Comparison of ENCODE assay signal across 11 cellular contexts in the genomic region with DNA sequence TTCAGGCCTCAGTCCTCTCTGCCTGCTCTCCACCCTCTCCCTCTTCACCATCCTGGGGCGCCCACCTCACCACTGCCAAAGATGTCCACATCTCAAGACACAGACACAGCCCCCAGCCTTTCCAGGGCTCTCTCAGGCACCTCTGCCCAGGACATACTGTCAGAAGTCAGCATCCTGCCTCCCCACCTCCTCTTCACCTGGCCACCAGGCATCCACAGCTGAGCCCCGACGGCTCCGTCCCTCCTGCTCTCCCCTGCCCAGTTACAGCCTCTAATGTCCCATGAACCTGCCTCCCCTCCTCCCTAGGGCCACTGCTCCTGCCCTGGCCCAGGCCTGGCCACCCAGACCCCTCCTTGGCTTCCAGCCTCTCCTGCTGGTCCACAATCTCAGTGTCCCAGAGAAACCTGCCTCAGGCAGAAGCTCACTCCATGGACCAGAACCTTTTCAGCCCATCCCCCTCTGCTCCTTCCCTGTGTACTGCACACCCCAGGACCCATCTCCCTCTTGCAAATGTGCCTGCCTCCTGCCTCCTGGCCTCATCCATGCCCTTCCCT. TPM values are rescaled to one million over a fixed set of nuclear protein-coding genes. Genes with fewer than 3 reads are reported as not detected.
DNase-seq lines count a peak whose midpoint lies in the region; ATAC-seq, FAIRE-seq and TF ChIP-seq lines count a peak whose summit lies in the region.
"Had no signal": no experiment of that assay in that cellular context is flagged by ENCODE, and none has a peak within 500 bp of the region (broad histone marks: within the 10 kb centered on the region; RNA-seq: fewer than 3 reads in every experiment).

No MANE protein-coding gene starts in this region.

- no peaks in the 10 kb centered on the region for H3K9me3 Mint-ChIP-seq in nephron

- TF ChIP-seq POLR2A in A549 (IDR thresholded peaks at IDR 0.05; ENCODE audit: low read length) (no peak), GM12891 (IDR thresholded peaks at IDR 0.05; ENCODE audit: low read depth, low read length) (no peak)

- no peak for TF ChIP-seq CTCF in A549 (IDR thresholded peaks at IDR 0.05)
- TF ChIP-seq CTCF in ascending aorta (IDR thresholded peaks at IDR 0.05): no peak
- no peak for TF ChIP-seq CTCF in nephron (IDR thresholded peaks at IDR 0.05; ENCODE audit: unreplicated experiment in 3 of 3)

- H3F3A ChIP-seq in GM23248 (ENCODE audit: insufficient read depth): peaks cover 25% of the 10 kb centered on the region

- H3K9me3 ChIP-seq in A549: no peaks in the 10 kb centered on the region
- H3K9me3 ChIP-seq in GM23248 (ENCODE audit: low read depth): no peaks in the 10 kb centered on the region
- H3K9me3 ChIP-seq in ascending aorta: no peaks in the 10 kb centered on the region

- CTCF ChIA-PET in A549 (lab: Yijun Ruan, JAX): interaction anchor here (0.9 to 8.0 kb wide), 6 partner anchors 13 to 44 kb away, joined by 3 to 148 read pairs (median 6); a partner anchor contains a TSS

- H3K27me3 Mint-ChIP-seq in nephron (ENCODE audit: low read depth): peaks cover 16% of the 10 kb centered on the region

- no peaks in the 10 kb centered on the region for H4K20me1 ChIP-seq in GM23248 (ENCODE audit: insufficient read depth)

- DNase-seq in A549 (ENCODE audit: low read depth in 1 of 2, low spot score in 1 of 2) (no peak), GM23248 (no peak), ascending aorta (ENCODE audit: low spot score in 2 of 2) (no peak), GM12891 (ENCODE audit: insufficient read length, low spot score) (no peak), hippocampal formation (lab: John Stamatoyannopoulos, UW) (no peak), NCI-H146 treated with DMSO at 0.1 percent for 48 hours (lab: John Stamatoyannopoulos, UW; ENCODE audit: unreplicated experiment) (no peak)
- DNase-seq: NCI-H524; stimulated activated CD4-positive, alpha-beta T cell treated with anti-CD3 and anti-CD28 coated beads, Interleukin-12 subunit alpha, Interleukin-12 subunit beta, amount 100 ng/mL, for 4 hours had no signal

- intact Hi-C loops in ascending aorta (cut with DNase I): loop anchor here (1.0 to 5.0 kb wide), 2 partner anchors 12 to 107 kb away; a partner anchor contains a TSS

- H3K36me3 ChIP-seq in GM23248 (ENCODE audit: low read depth) (peaks cover 7% of the 10 kb centered on the region; the same call in 1 of the 2 replicates), ascending aorta (peaks cover 35 to 40% of the 10 kb centered on the region in 2 donors)

- H3K9me2 ChIP-seq in GM23248 (ENCODE audit: insufficient read depth): no peaks in the 10 kb centered on the region

- peak overlapping the region; percentile 48; the same call in 1 of the 2 replicates for H3K9ac ChIP-seq in GM23248

- H3K4me1 ChIP-seq in A549: peaks cover 68% of the 10 kb centered on the region
- peaks cover 34% of the 10 kb centered on the region for H3K4me1 ChIP-seq in GM23248 (ENCODE audit: insufficient read depth)
- H3K4me1 ChIP-seq in ascending aorta: peaks cover 17 to 47% of the 10 kb centered on the region in 2 donors

- H3K27ac ChIP-seq in A549 (peak overlapping the region; percentile 94 to 99; a peak in 5 of 6 replicates), GM23248 (no peak overlapping the region; the same call in 1 of the 2 replicates), ascending aorta (peak overlapping the region; percentile 97 to 99)
- H3K27ac ChIP-seq: epithelial cell of prostate had no signal

- WGBS in A549 (ENCODE audit: missing lambda C conversion rate): 88% methylated on average over 4 of the region's 4 CpGs
- 79 to 82% methylated on average over 4 of the region's 4 CpGs for WGBS in GM23248 (ENCODE audit: low coverage in 1 of 2, low lambda C conversion rate in 2 of 2, missing lambda C conversion rate in 2 of 2), 2 experiments

- no peak for FAIRE-seq in A549 (lab: Jason Lieb, UNC)
- no peak for FAIRE-seq in GM12891 (lab: Jason Lieb, UNC)

- H3K27me3 ChIP-seq in GM23248 (replicated peaks; ENCODE audit: insufficient read depth) (no peaks in the 10 kb centered on the region), ascending aorta (no peaks in the 10 kb centered on the region)

- ATAC-seq in A549: no peak
- ATAC-seq in HG02973 (IDR thresholded peaks at IDR 0.05; ENCODE audit: unreplicated experiment): no peak

- POLR2A ChIA-PET in A549 (lab: Yijun Ruan, JAX): interaction anchor here (1.0 kb wide), 1 partner anchor 15 kb away, joined by 3 read pairs; a partner anchor contains a TSS

- peaks cover 20% of the 10 kb centered on the region for H3K36me3 Mint-ChIP-seq in nephron (ENCODE audit: low read depth)

- peak overlapping the region; percentile 98 for H3K4me2 ChIP-seq in A549
- H3K4me2 ChIP-seq in GM23248 (ENCODE audit: unreplicated experiment): peak overlapping the region; percentile 50

- TF ChIP-seq RAD21 in A549 (conservative IDR thresholded peaks at IDR 0.05 in 1 of 2, IDR thresholded peaks at IDR 0.05 in 1 of 2): no peak

- peaks cover 34% of the 10 kb centered on the region for H3K79me2 ChIP-seq in GM23248 (ENCODE audit: insufficient read depth)

- no peak for TF ChIP-seq EP300 in A549 (IDR thresholded peaks at IDR 0.05)

- H3K4me3 ChIP-seq in A549 (no peak overlapping the region), GM23248 (no peak overlapping the region), ascending aorta (peak overlapping the region in 1 of 2 donors; percentile 82)

- peak overlapping the region; percentile 20 to 49 (median 46) for H3K27ac Mint-ChIP-seq in nephron

- H2AFZ ChIP-seq in GM23248: no peak overlapping the region

- peak overlapping the region; percentile 49 to 79 (median 61) for H3K4me3 Mint-ChIP-seq in nephron

- in situ Hi-C loops in GM23248 (cut with MboI): no loop called here

- H3K4me1 Mint-ChIP-seq in nephron: peaks cover 53% of the 10 kb centered on the region

TF ChIP-seq in A549, 52 proteins besides CTCF, POLR2A, EP300 and RAD21 (continues in another document):
- TF ChIP-seq RFX5 (IDR thresholded peaks at IDR 0.05) (no peak), BHLHE40 (IDR thresholded peaks at IDR 0.05; ENCODE audit: low read depth, low read length) (no peak), CHD4 (IDR thresholded peaks at IDR 0.05; ENCODE audit: borderline replicate concordance) (no peak)

TF ChIP-seq in GM12891, 5 proteins besides CTCF, POLR2A, EP300 and RAD21 (continues in another document):
- TF ChIP-seq POLR2AphosphoS5 (IDR thresholded peaks at IDR 0.05; ENCODE audit: low read depth, low read length): no peak
- no peak for TF ChIP-seq PAX5 (IDR thresholded peaks at IDR 0.05; ENCODE audit: insufficient read depth, low read length, severe bottlenecking)
- TF ChIP-seq POU2F2 (IDR thresholded peaks at IDR 0.05; ENCODE audit: low read depth, low read length): no peak
- TF ChIP-seq SPI1 (IDR thresholded peaks at IDR 0.05; ENCODE audit: low read depth, low read length): no peak

RNA-seq across cellular contexts. Expression of a gene that starts 3.2 kb away (rescaled TPM):
- polyA plus RNA-seq in A549 (2011; rRNA removed): 28.6 and 39.9 TPM in 2 replicates
- polyA plus RNA-seq in A549 (2012; cell fraction: cytosol; rRNA removed): 130 and 136 TPM in 2 replicates
- polyA plus RNA-seq in A549 (2012; cell fraction: nucleus; rRNA removed): 715 and 951 TPM in 2 replicates
- 107 to 134 TPM (median 123 TPM) in 3 replicates for polyA plus RNA-seq in A549 (2017; fragmentation: RNase III; extraction: RNeasy Plus Mini Kit Qiagen cat#74134 plus additional on column Dnase treatment)
- 25.4 and 44.5 TPM in 2 replicates for polyA minus RNA-seq in A549 (2011; rRNA and poly(A)+ RNA removed)
- total RNA-seq in GM23248 (2014; rRNA removed; shearing (Covaris generic)): 98.4 and 112 TPM in 2 replicates
- polyA plus RNA-seq in GM23248 (2016; fragmentation: Nextera tagmentation; extraction: Ambion mirVana): 36.5 and 39.6 TPM in 2 replicates
- 702 TPM for total RNA-seq in ascending aorta
- 14.6 TPM for polyA plus RNA-seq in GM12891 (2012; ENCODE audit: low read depth, missing spikeins)

RNA-seq across cellular contexts. Expression of a gene that starts 15.4 kb away (rescaled TPM):
- 28.2 and 32.3 TPM in 2 replicates for polyA plus RNA-seq in A549 (2011; rRNA removed)
- 114 and 117 TPM in 2 replicates for polyA plus RNA-seq in A549 (2012; cell fraction: cytosol; rRNA removed)
- polyA plus RNA-seq in A549 (2012; cell fraction: nucleus; rRNA removed): 107 and 125 TPM in 2 replicates
- 66.1 to 68.2 TPM (median 68.1 TPM) in 3 replicates for polyA plus RNA-seq in A549 (2017; fragmentation: RNase III; extraction: RNeasy Plus Mini Kit Qiagen cat#74134 plus additional on column Dnase treatment)
- polyA minus RNA-seq in A549 (2011; rRNA and poly(A)+ RNA removed): 8.1 and 14.2 TPM in 2 replicates
- total RNA-seq in GM23248 (2014; rRNA removed; shearing (Covaris generic)): 41.9 and 54.5 TPM in 2 replicates
- polyA plus RNA-seq in GM23248 (2016; fragmentation: Nextera tagmentation; extraction: Ambion mirVana): 69.3 and 74.9 TPM in 2 replicates
- total RNA-seq in ascending aorta: 157 TPM
- polyA plus RNA-seq in GM12891 (2012; ENCODE audit: low read depth, missing spikeins): 48.7 TPM

RNA-seq across cellular contexts. Expression of a gene that starts 17.4 kb away (rescaled TPM):
- polyA plus RNA-seq in A549 (2011; rRNA removed): 13.5 and 16.9 TPM in 2 replicates
- polyA plus RNA-seq in A549 (2012; cell fraction: cytosol; rRNA removed): 35.2 and 57.6 TPM in 2 replicates
- polyA plus RNA-seq in A549 (2012; cell fraction: nucleus; rRNA removed): 51.4 and 59.1 TPM in 2 replicates
- 18.6 to 23.9 TPM (median 23.1 TPM) in 3 replicates for polyA plus RNA-seq in A549 (2017; fragmentation: RNase III; extraction: RNeasy Plus Mini Kit Qiagen cat#74134 plus additional on column Dnase treatment)
- 8.3 and 16.3 TPM in 2 replicates for polyA minus RNA-seq in A549 (2011; rRNA and poly(A)+ RNA removed)
- total RNA-seq in GM23248 (2014; rRNA removed; shearing (Covaris generic)): 41.2 and 67.0 TPM in 2 replicates
- polyA plus RNA-seq in GM23248 (2016; fragmentation: Nextera tagmentation; extraction: Ambion mirVana): 73.1 and 76.3 TPM in 2 replicates
- 104 TPM for total RNA-seq in ascending aorta
- 18.3 TPM for polyA plus RNA-seq in GM12891 (2012; ENCODE audit: low read depth, missing spikeins)

RNA-seq across cellular contexts. Expression of a gene that starts 20.9 kb away (rescaled TPM):
- 11.6 and 13.8 TPM in 2 replicates for polyA plus RNA-seq in A549 (2011; rRNA removed)
- polyA plus RNA-seq in A549 (2012; cell fraction: cytosol; rRNA removed): 44.5 and 66.2 TPM in 2 replicates
- 112 and 167 TPM in 2 replicates for polyA plus RNA-seq in A549 (2012; cell fraction: nucleus; rRNA removed)
- 39.8 to 46.0 TPM (median 43.8 TPM) in 3 replicates for polyA plus RNA-seq in A549 (2017; fragmentation: RNase III; extraction: RNeasy Plus Mini Kit Qiagen cat#74134 plus additional on column Dnase treatment)
- polyA minus RNA-seq in A549 (2011; rRNA and poly(A)+ RNA removed): 12.3 and 18.7 TPM in 2 replicates
- total RNA-seq in GM23248 (2014; rRNA removed; shearing (Covaris generic)): 85.5 and 88.5 TPM in 2 replicates
- 11.5 and 12.6 TPM in 2 replicates for polyA plus RNA-seq in GM23248 (2016; fragmentation: Nextera tagmentation; extraction: Ambion mirVana)
- total RNA-seq in ascending aorta: 418 TPM
- polyA plus RNA-seq in GM12891 (2012; ENCODE audit: low read depth, missing spikeins): 36.3 TPM

RNA-seq across cellular contexts. Expression of a gene that starts 30.0 kb away (rescaled TPM):
- 30.8 and 33.6 TPM in 2 replicates for polyA plus RNA-seq in A549 (2011; rRNA removed)
- 88.0 and 105 TPM in 2 replicates for polyA plus RNA-seq in A549 (2012; cell fraction: cytosol; rRNA removed)
- 125 and 152 TPM in 2 replicates for polyA plus RNA-seq in A549 (2012; cell fraction: nucleus; rRNA removed)
- 41.8 to 46.8 TPM (median 45.9 TPM) in 3 replicates for polyA plus RNA-seq in A549 (2017; fragmentation: RNase III; extraction: RNeasy Plus Mini Kit Qiagen cat#74134 plus additional on column Dnase treatment)
- 39.1 and 43.6 TPM in 2 replicates for polyA minus RNA-seq in A549 (2011; rRNA and poly(A)+ RNA removed)
- 115 and 133 TPM in 2 replicates for total RNA-seq in GM23248 (2014; rRNA removed; shearing (Covaris generic))
- polyA plus RNA-seq in GM23248 (2016; fragmentation: Nextera tagmentation; extraction: Ambion mirVana): 90.7 and 98.6 TPM in 2 replicates
- total RNA-seq in ascending aorta: 220 TPM
- 33.4 TPM for polyA plus RNA-seq in GM12891 (2012; ENCODE audit: low read depth, missing spikeins)
